Comparison of ENCODE assay signal across 21 cellular contexts in genomic region chr7:34070486-34071323, GRCh38.
DNase-seq lines count a peak whose midpoint lies in the region; ATAC-seq, FAIRE-seq and TF ChIP-seq lines count a peak whose summit lies in the region.
"Had no signal": no experiment of that assay in that cellular context is flagged by ENCODE, and none has a peak within 500 bp of the region (broad histone marks: within the 10 kb centered on the region; RNA-seq: fewer than 3 reads in every experiment).

No MANE protein-coding gene starts in this region.

- POLR2A ChIA-PET in A549 (lab: Yijun Ruan, JAX): no interaction called here

- peaks cover 10% of the 10 kb centered on the region for H3K4me1 Mint-ChIP-seq in activated CD8-positive, alpha-beta memory T cell treated with anti-CD3 and anti-CD28 coated beads, Interleukin-2, amount 10 ng/mL, durations not matched to agents 7 days and 5 days
- H3K4me1 Mint-ChIP-seq: activated CD4-positive, alpha-beta T cell treated with anti-CD3 and anti-CD28 coated beads, Interleukin-2, amount 10 ng/mL, durations not matched to agents 7 days and 5 days; activated naive CD4-positive, alpha-beta T cell treated with anti-CD3 and anti-CD28 coated beads, Interleukin-2, amount 50 U/mL, for 24 hours had no signal

- 0 out of 3 replicates have a peak, but pooled peaks cover 3% of the 10 kb centered on the region for H3K9me3 ChIP-seq in A549
- H3K9me3 ChIP-seq: gastrocnemius medialis, Peyer's patch, upper lobe of left lung had no signal

- H3K4me3 ChIP-seq in A549 (no peak overlapping the region), astrocyte of the spinal cord (ENCODE audit: low read depth, low read length) (no peak overlapping the region)
- H3K4me3 ChIP-seq: gastrocnemius medialis, lung, Peyer's patch, upper lobe of left lung had no signal

- H3K4me3 Mint-ChIP-seq in activated CD8-positive, alpha-beta memory T cell treated with anti-CD3 and anti-CD28 coated beads, Interleukin-2, amount 10 ng/mL, durations not matched to agents 7 days and 5 days: no peak overlapping the region
- H3K4me3 Mint-ChIP-seq: activated CD4-positive, alpha-beta T cell treated with anti-CD3 and anti-CD28 coated beads, Interleukin-2, amount 10 ng/mL, durations not matched to agents 7 days and 5 days; activated naive CD4-positive, alpha-beta T cell treated with anti-CD3 and anti-CD28 coated beads, Interleukin-2, amount 50 U/mL, for 24 hours; naive thymus-derived CD4-positive, alpha-beta T cell had no signal

- TF ChIP-seq CTCF in A549 (IDR thresholded peaks at IDR 0.05) (no peak), astrocyte of the spinal cord (IDR thresholded peaks at IDR 0.05; ENCODE audit: low read depth, low read length) (no peak)

- no peak for TF ChIP-seq RAD21 in A549 (conservative IDR thresholded peaks at IDR 0.05 in 1 of 2, IDR thresholded peaks at IDR 0.05 in 1 of 2)

- H3K27me3 Mint-ChIP-seq in activated CD8-positive, alpha-beta memory T cell treated with anti-CD3 and anti-CD28 coated beads, Interleukin-2, amount 10 ng/mL, durations not matched to agents 7 days and 5 days: peaks cover 4% of the 10 kb centered on the region
- H3K27me3 Mint-ChIP-seq: activated CD4-positive, alpha-beta T cell treated with anti-CD3 and anti-CD28 coated beads, Interleukin-2, amount 10 ng/mL, durations not matched to agents 7 days and 5 days had no signal

- in situ Hi-C loops in astrocyte of the spinal cord (cut with HindIII; ENCODE audit: low sequenced_read_pairs): no loop called here

- peak; percentile 32 to 61; a peak in 3 of 6 replicates for ATAC-seq in A549
- ATAC-seq in HG03565 (IDR thresholded peaks at IDR 0.05; ENCODE audit: unreplicated experiment): no peak
- no peak for ATAC-seq in activated CD8-positive, alpha-beta memory T cell treated with anti-CD3 and anti-CD28 coated beads, Interleukin-2, amount 10 ng/mL, durations not matched to agents 7 days and 5 days
- no peak for ATAC-seq in HG03095 (IDR thresholded peaks at IDR 0.05; ENCODE audit: unreplicated experiment)
- ATAC-seq in GM21619 (IDR thresholded peaks at IDR 0.05; ENCODE audit: unreplicated experiment): no peak
- ATAC-seq: gastrocnemius medialis; naive thymus-derived CD4-positive, alpha-beta T cell had no signal

- peaks cover 65% of the 10 kb centered on the region for H3K4me1 ChIP-seq in A549
- H3K4me1 ChIP-seq: gastrocnemius medialis had no signal

- TF ChIP-seq EP300 in A549 (IDR thresholded peaks at IDR 0.05): peak in 1 of 2 experiments; percentile 54; a peak in 2 of 5 replicates

- no peaks in the 10 kb centered on the region for H3K36me3 Mint-ChIP-seq in activated CD8-positive, alpha-beta memory T cell treated with anti-CD3 and anti-CD28 coated beads, Interleukin-2, amount 10 ng/mL, durations not matched to agents 7 days and 5 days
- H3K36me3 Mint-ChIP-seq: activated naive CD4-positive, alpha-beta T cell treated with anti-CD3 and anti-CD28 coated beads, Interleukin-2, amount 50 U/mL, for 24 hours; naive thymus-derived CD4-positive, alpha-beta T cell had no signal

- CTCF ChIA-PET in A549 (lab: Yijun Ruan, JAX): interaction anchor here (0.6 to 3.3 kb wide), 9 partner anchors 11 to 138 kb away, joined by 3 to 9 read pairs (median 6); no protein-coding TSS in a partner anchor
- CTCF ChIA-PET in activated CD8-positive, alpha-beta memory T cell treated with anti-CD3 and anti-CD28 coated beads, Interleukin-2, amount 10 ng/mL, durations not matched to agents 7 days and 5 days (lab: Charles Lee): interaction anchor here (1.0 kb wide), 1 partner anchor 21 kb away, joined by 3 read pairs; no protein-coding TSS in a partner anchor

- H3K9me3 Mint-ChIP-seq in activated CD8-positive, alpha-beta memory T cell treated with anti-CD3 and anti-CD28 coated beads, Interleukin-2, amount 10 ng/mL, durations not matched to agents 7 days and 5 days (ENCODE audit: low read depth): no peaks in the 10 kb centered on the region
- H3K9me3 Mint-ChIP-seq: activated CD4-positive, alpha-beta T cell treated with anti-CD3 and anti-CD28 coated beads, Interleukin-2, amount 10 ng/mL, durations not matched to agents 7 days and 5 days; activated naive CD4-positive, alpha-beta T cell treated with anti-CD3 and anti-CD28 coated beads, Interleukin-2, amount 50 U/mL, for 24 hours had no signal

- DNase-seq in A549 (ENCODE audit: low read depth in 1 of 2, low spot score in 1 of 2) (peak in 1 of 2 experiments; percentile 42), HCEC 1CT (peak; percentile 79), astrocyte of the spinal cord (ENCODE audit: low read depth, low spot score) (peak; percentile 74), left kidney (ENCODE audit: low read depth, low spot score) (peak; percentile 76)
- no peak for DNase-seq in activated CD8-positive, alpha-beta memory T cell treated with anti-CD3 and anti-CD28 coated beads, Interleukin-2, amount 10 ng/mL, durations not matched to agents 7 days and 5 days
- DNase-seq: activated CD4-positive, alpha-beta T cell treated with anti-CD3 and anti-CD28 coated beads, Interleukin-2, amount 10 ng/mL, durations not matched to agents 7 days and 5 days; central memory CD4-positive, alpha-beta T cell; gastrocnemius medialis; GDM1; naive thymus-derived CD4-positive, alpha-beta T cell; NCI-H2029; NCI-H524 treated with DMSO at 0.1 percent for 48 hours; Peyer's patch; stimulated activated naive CD4-positive, alpha-beta T cell treated with Interleukin-2 at 50 U/mL for 16 hours; upper lobe of left lung had no signal

- no peak overlapping the region for H3K27ac Mint-ChIP-seq in activated CD8-positive, alpha-beta memory T cell treated with anti-CD3 and anti-CD28 coated beads, Interleukin-2, amount 10 ng/mL, durations not matched to agents 7 days and 5 days
- H3K27ac Mint-ChIP-seq: activated CD4-positive, alpha-beta T cell treated with anti-CD3 and anti-CD28 coated beads, Interleukin-2, amount 10 ng/mL, durations not matched to agents 7 days and 5 days; activated naive CD4-positive, alpha-beta T cell treated with anti-CD3 and anti-CD28 coated beads, Interleukin-2, amount 50 U/mL, for 24 hours; naive thymus-derived CD4-positive, alpha-beta T cell had no signal

- no peak for TF ChIP-seq POLR2A in A549 (IDR thresholded peaks at IDR 0.05; ENCODE audit: low read length)

- peak overlapping the region; percentile 58 for H3K4me2 ChIP-seq in A549

- 29% methylated on average over 5 of the region's 5 CpGs for WGBS in A549 (ENCODE audit: missing lambda C conversion rate)

- H3K27ac ChIP-seq in A549: peak overlapping the region; percentile 92
- H3K27ac ChIP-seq: gastrocnemius medialis, Peyer's patch, upper lobe of left lung had no signal

- FAIRE-seq in A549 (lab: Jason Lieb, UNC): no peak
- FAIRE-seq: TTC549 had no signal

TF ChIP-seq in A549, 52 proteins besides CTCF, POLR2A, EP300 and RAD21:
- peak; percentile 49 for TF ChIP-seq JUNB (IDR thresholded peaks at IDR 0.05)
- no peak for TF ChIP-seq HMGXB4 (CRISPR knock-in tag; IDR thresholded peaks at IDR 0.05; ENCODE audit: borderline replicate concordance)

Comparison
In these comparisons a context has a peak if more than half of its experiments do, and no peak if none do; other contexts are left out.
1. ATAC-seq: peak in A549 (2 of 2); none in HG03565 (single experiment), activated CD8-positive, alpha-beta memory T cell treated with anti-CD3 and anti-CD28 coated beads, Interleukin-2, amount 10 ng/mL, durations not matched to agents 7 days and 5 days (single experiment), HG03095 (single experiment) and GM21619 (single experiment).